1 cellular context compared by ENCODE assay signal in genomic region chr3:136196064-136196400, GRCh38.
TF ChIP-seq lines count a peak whose summit lies in the region.

Gene MSL2, minus strand, starts transcription at chr3:136196335. Its CDS starts 1,222 bp downstream, at chr3:136195113.

TF ChIP-seq in SK-N-SH treated with all-trans-retinoic acid at 6 μM for 48 hours, 23 proteins besides CTCF, POLR2A, EP300 and RAD21 (continued from another document):
- no peak for TF ChIP-seq TSHZ2 (CRISPR knock-in tag; IDR thresholded peaks at IDR 0.05)
- no peak for TF ChIP-seq TOX (CRISPR knock-in tag; IDR thresholded peaks at IDR 0.05; ENCODE audit: borderline replicate concordance)
- TF ChIP-seq ISL1 (CRISPR knock-in tag; IDR thresholded peaks at IDR 0.05) = no peak
- no peak for TF ChIP-seq BACH2 (CRISPR knock-in tag; IDR thresholded peaks at IDR 0.05; ENCODE audit: borderline replicate concordance)
- TF ChIP-seq ZNF8 (CRISPR knock-in tag; IDR thresholded peaks at IDR 0.05) = no peak
- no peak for TF ChIP-seq OSR1 (CRISPR knock-in tag; IDR thresholded peaks at IDR 0.05)
- no peak for TF ChIP-seq ZFP30 (CRISPR knock-in tag; IDR thresholded peaks at IDR 0.05)
- no peak for TF ChIP-seq POU6F1 (CRISPR knock-in tag; IDR thresholded peaks at IDR 0.05; ENCODE audit: borderline replicate concordance, low read depth)
- TF ChIP-seq PPARA (CRISPR knock-in tag; IDR thresholded peaks at IDR 0.05; ENCODE audit: borderline replicate concordance) = no peak
- no peak for TF ChIP-seq ZNF565 (CRISPR knock-in tag; conservative IDR thresholded peaks at IDR 0.05; ENCODE audit: low read depth)
- no peak for TF ChIP-seq PATZ1 (CRISPR knock-in tag; IDR thresholded peaks at IDR 0.05; ENCODE audit: borderline replicate concordance)
- TF ChIP-seq GLIS3 (CRISPR knock-in tag; IDR thresholded peaks at IDR 0.05) = no peak
- TF ChIP-seq ZNF70 (CRISPR knock-in tag; IDR thresholded peaks at IDR 0.05) = no peak
- no peak for TF ChIP-seq ZC3H10 (CRISPR knock-in tag; IDR thresholded peaks at IDR 0.05)
